In genomic region chr6:134173936-134174789, GRCh38 we compare ENCODE assay signal across 8 cellular contexts.
DNase-seq lines count a peak whose midpoint lies in the region; ATAC-seq and TF ChIP-seq lines count a peak whose summit lies in the region.

No MANE protein-coding gene starts in this region.

- TF ChIP-seq CTCF in choroid plexus epithelial cell (conservative IDR thresholded peaks at IDR 0.05; ENCODE audit: low read depth, low read length): peak; percentile 86

- peak; percentile 74 for DNase-seq in DMS53 treated with DMSO at 0.1 percent for 48 hours (lab: John Stamatoyannopoulos, UW; ENCODE audit: unreplicated experiment)
- DNase-seq in NCI-H446 treated with DMSO at 0.1 percent for 48 hours (lab: John Stamatoyannopoulos, UW): peak; percentile 50
- peak; percentile 89 to 90 for DNase-seq in activated CD4-positive, alpha-beta T cell treated with anti-CD3 and anti-CD28 coated beads for 24 hours (ENCODE audit: low read depth in 2 of 2)
- DNase-seq in choroid plexus epithelial cell (ENCODE audit: low read depth): peak; percentile 92
- DNase-seq in kidney glomerular epithelial cell (lab: John Stamatoyannopoulos, UW): peak; percentile 83
- DNase-seq in stimulated activated CD4-positive, alpha-beta T cell treated with anti-CD3 and anti-CD28 coated beads, Interleukin-15, amount 100 ng/mL, for 48 hours (ENCODE audit: low read depth in 2 of 2): peak; percentile 72 to 79

- ATAC-seq in HG03159 (IDR thresholded peaks at IDR 0.05; ENCODE audit: unreplicated experiment) (peak; percentile 23), GM21423 (IDR thresholded peaks at IDR 0.05; ENCODE audit: unreplicated experiment) (no peak)

- H3K4me3 ChIP-seq in choroid plexus epithelial cell (ENCODE audit: low read depth, low read length): peak overlapping the region; percentile 73
